ENCODE assay signal across 25 cellular contexts in genomic region chr11:71496421-71496820, GRCh38. TPM values are rescaled to one million over a fixed set of nuclear protein-coding genes. Genes with fewer than 3 reads are reported as not detected.
"Had no signal": no experiment of that assay in that cellular context is flagged by ENCODE, and none has a peak within 500 bp of the region (broad histone marks: within the 10 kb centered on the region; RNA-seq: fewer than 3 reads in every experiment).

No MANE protein-coding gene starts in this region.

- ATAC-seq: activated CD8-positive, alpha-beta T cell treated with anti-CD3 and anti-CD28 coated beads, Interleukin-2, amount 10 ng/mL, durations not matched to agents 7 days and 5 days; activated naive CD8-positive, alpha-beta T cell treated with anti-CD3 and anti-CD28 coated beads, Interleukin-2, amount 50 U/mL, for 24 hours; body of pancreas; foreskin keratinocyte; natural killer cell; upper lobe of right lung had no signal

- H3K9me3 Mint-ChIP-seq: activated naive CD8-positive, alpha-beta T cell treated with anti-CD3 and anti-CD28 coated beads, Interleukin-2, amount 50 U/mL, for 24 hours; natural killer cell; T-helper 2 cell treated with Interferon-gamma antibody and Interleukin-4, amounts not matched to agents 5 μg/mL and 100 μg/mL, for 36 hours had no signal

- H3K4me1 Mint-ChIP-seq: natural killer cell had no signal

- DNase-seq: activated CD4-positive, alpha-beta T cell treated with anti-CD3 and anti-CD28 coated beads, Interleukin-2, amount 50 U/mL, for 1 hour; activated CD4-positive, CD25-positive, alpha-beta regulatory T cell treated with anti-CD3 and anti-CD28 coated beads, Interleukin-2, amount 50 U/mL, for 72 hours; activated CD8-positive, alpha-beta T cell treated with anti-CD3 and anti-CD28 coated beads, Interleukin-2, amount 10 ng/mL, durations not matched to agents 7 days and 5 days; activated effector memory CD4-positive, alpha-beta T cell treated with Interleukin-2 at 50 U/mL for 16 hours; activated naive CD4-positive, alpha-beta T cell treated with anti-CD3 and anti-CD28 coated beads, Interleukin-2, amount 50 U/mL, for 16 hours; activated naive CD8-positive, alpha-beta T cell treated with anti-CD3 and anti-CD28 coated beads, Interleukin-2, amount 50 U/mL, for 24 hours; anterior cingulate cortex; body of pancreas; dermis blood vessel endothelial cell; effector CD8-positive, alpha-beta T cell; foreskin keratinocyte; hippocampal formation; kidney glomerular epithelial cell; left ventricle myocardium inferior; midbrain; ovary; SK-N-SH; stimulated activated CD4-positive, alpha-beta T cell treated with anti-CD3 and anti-CD28 coated beads, Interleukin-4, amount 100 ng/mL, for 24 hours; upper lobe of right lung had no signal

- H3K27me3 Mint-ChIP-seq: activated naive CD8-positive, alpha-beta T cell treated with anti-CD3 and anti-CD28 coated beads, Interleukin-2, amount 50 U/mL, for 24 hours had no signal

- H3K27ac Mint-ChIP-seq: activated CD8-positive, alpha-beta T cell treated with anti-CD3 and anti-CD28 coated beads, Interleukin-2, amount 10 ng/mL, durations not matched to agents 7 days and 5 days; activated naive CD8-positive, alpha-beta T cell treated with anti-CD3 and anti-CD28 coated beads, Interleukin-2, amount 50 U/mL, for 24 hours; natural killer cell; T-helper 2 cell treated with Interferon-gamma antibody and Interleukin-4, amounts not matched to agents 5 μg/mL and 100 μg/mL, for 36 hours had no signal

- H3K4me3 Mint-ChIP-seq: activated CD8-positive, alpha-beta T cell treated with anti-CD3 and anti-CD28 coated beads, Interleukin-2, amount 10 ng/mL, durations not matched to agents 7 days and 5 days; activated naive CD8-positive, alpha-beta T cell treated with anti-CD3 and anti-CD28 coated beads, Interleukin-2, amount 50 U/mL, for 24 hours; natural killer cell; T-helper 2 cell treated with Interferon-gamma antibody and Interleukin-4, amounts not matched to agents 5 μg/mL and 100 μg/mL, for 36 hours had no signal

RNA-seq across cellular contexts. Expression of gene KRTAP5-7, which starts 30.6 kb away (rescaled TPM):
- total RNA-seq: activated CD8-positive, alpha-beta T cell treated with anti-CD3 and anti-CD28 coated beads, Interleukin-2, amount 10 ng/mL, durations not matched to agents 7 days and 5 days; body of pancreas; cardiac muscle cell; dermis blood vessel endothelial cell; foreskin keratinocyte; left ventricle myocardium inferior; lung microvascular endothelial cell; right atrium auricular region; thoracic aorta had no signal

RNA-seq across cellular contexts. Expression of gene KRTAP5-8, which starts 41.4 kb away (rescaled TPM):
- total RNA-seq: body of pancreas, cardiac muscle cell, dermis blood vessel endothelial cell, foreskin keratinocyte, left ventricle myocardium inferior, lung microvascular endothelial cell, natural killer cell, ovary, right atrium auricular region, upper lobe of right lung had no signal

RNA-seq across cellular contexts. Expression of gene KRTAP5-9, which starts 51.8 kb away (rescaled TPM):
- total RNA-seq: activated CD8-positive, alpha-beta T cell treated with anti-CD3 and anti-CD28 coated beads, Interleukin-2, amount 10 ng/mL, durations not matched to agents 7 days and 5 days; dermis blood vessel endothelial cell; foreskin keratinocyte; left ventricle myocardium inferior; lung microvascular endothelial cell; right atrium auricular region; thoracic aorta; upper lobe of right lung had no signal
